ENCODE assay signal across 25 cellular contexts in the genomic region with DNA sequence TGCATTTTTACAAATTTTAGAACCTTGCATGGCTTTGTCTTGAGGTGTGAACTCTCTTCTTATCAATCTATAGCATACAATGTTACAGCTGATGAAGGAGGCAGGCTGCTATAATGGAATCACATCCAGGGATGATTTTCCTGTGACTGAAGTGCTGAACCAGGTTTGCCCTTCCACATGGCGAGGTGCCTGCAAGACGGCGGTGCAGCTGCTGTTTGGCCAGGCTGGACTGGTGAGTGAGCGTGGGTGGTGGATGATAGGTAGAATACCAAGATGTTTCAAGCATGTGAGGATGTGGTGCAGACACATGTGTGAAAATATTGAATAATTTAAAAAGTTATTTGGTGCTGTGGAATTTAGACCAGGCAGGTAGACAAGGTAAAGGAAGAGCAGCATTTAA.
"Had no signal": no experiment of that assay in that cellular context is flagged by ENCODE, and none has a peak within 500 bp of the region (broad histone marks: within the 10 kb centered on the region; RNA-seq: fewer than 3 reads in every experiment).

No MANE protein-coding gene starts in this region.

- H3K9me3 ChIP-seq: ascending aorta, body of pancreas, Peyer's patch had no signal

- H3K4me3 ChIP-seq: ascending aorta, body of pancreas, K562, Peyer's patch had no signal

- H3K27ac Mint-ChIP-seq: activated naive CD4-positive, alpha-beta T cell treated with anti-CD3 and anti-CD28 coated beads, Interleukin-2, amount 50 U/mL, for 72 hours; T-helper 1 cell treated with Interleukin-12 subunit alpha and Interleukin-12 subunit beta and Interleukin-4 antibody, amounts not matched to agents 30 μg/mL and 1 μg/mL, for 36 hours; WTC11 had no signal

- ATAC-seq: activated naive CD4-positive, alpha-beta T cell treated with anti-CD3 and anti-CD28 coated beads, Interleukin-2, amount 50 U/mL, for 72 hours; body of pancreas; K562; WTC11 had no signal

- H3K4me3 Mint-ChIP-seq: T-helper 1 cell treated with Interleukin-12 subunit alpha and Interleukin-12 subunit beta and Interleukin-4 antibody, amounts not matched to agents 30 μg/mL and 1 μg/mL, for 36 hours; WTC11 had no signal

- DNase-seq: activated CD4-positive, alpha-beta T cell treated with anti-CD3 and anti-CD28 coated beads for 48 hours; activated CD4-positive, alpha-beta T cell treated with anti-CD3 and anti-CD28 coated beads, Interleukin-2, amount 50 U/mL, for 4 hours; activated CD4-positive, CD25-positive, alpha-beta regulatory T cell treated with anti-CD3 and anti-CD28 coated beads, Interleukin-2, amount 50 U/mL, for 72 hours; activated CD8-positive, alpha-beta memory T cell treated with anti-CD3 and anti-CD28 coated beads for 24 hours; activated naive CD4-positive, alpha-beta T cell treated with Interleukin-2 at 50 U/mL for 16 hours; activated T-cell treated with anti-CD3 and anti-CD28 coated beads, Interleukin-2, amount 50 U/mL, for 48 hours; body of pancreas; central memory CD4-positive, alpha-beta T cell; Karpas-422; MM.1S; NCI-H1105; NCI-H1436 treated with DMSO at 0.1 percent for 48 hours; NCI-H187; NCI-H2081; NCI-H446; NCI-H524; SHP77; T-helper 9 cell had no signal

- H3K27ac ChIP-seq: ascending aorta, body of pancreas, Peyer's patch, RWPE1 had no signal

- H3K9me3 Mint-ChIP-seq: activated naive CD4-positive, alpha-beta T cell treated with anti-CD3 and anti-CD28 coated beads, Interleukin-2, amount 50 U/mL, for 72 hours; T-helper 1 cell treated with Interleukin-12 subunit alpha and Interleukin-12 subunit beta and Interleukin-4 antibody, amounts not matched to agents 30 μg/mL and 1 μg/mL, for 36 hours; WTC11 had no signal

- H3K4me1 ChIP-seq: Peyer's patch had no signal

- H3K27me3 ChIP-seq: ascending aorta, body of pancreas, Peyer's patch had no signal
